Comparison of ENCODE assay signal across 19 cellular contexts in genomic region chr5:140642718-140643117, GRCh38. TPM values are rescaled to one million over a fixed set of nuclear protein-coding genes. Genes with fewer than 3 reads are reported as not detected.
DNase-seq lines count a peak whose midpoint lies in the region; ATAC-seq and TF ChIP-seq lines count a peak whose summit lies in the region.
"Had no signal": no experiment of that assay in that cellular context is flagged by ENCODE, and none has a peak within 500 bp of the region (broad histone marks: within the 10 kb centered on the region; RNA-seq: fewer than 3 reads in every experiment).

No MANE protein-coding gene starts in this region.

- H3K4me3 Mint-ChIP-seq in activated naive CD4-positive, alpha-beta T cell treated with anti-CD3 and anti-CD28 coated beads, Interleukin-2, amount 50 U/mL, for 24 hours: no peak overlapping the region
- no peak overlapping the region for H3K4me3 Mint-ChIP-seq in activated T-helper 17 cell treated with anti-CD3 and anti-CD28 coated beads, Interleukin-2, amount 50 U/mL, for 72 hours

- peaks cover 9% of the 10 kb centered on the region for H3K36me3 Mint-ChIP-seq in activated naive CD4-positive, alpha-beta T cell treated with anti-CD3 and anti-CD28 coated beads, Interleukin-2, amount 50 U/mL, for 24 hours
- H3K36me3 Mint-ChIP-seq in activated T-helper 17 cell treated with anti-CD3 and anti-CD28 coated beads, Interleukin-2, amount 50 U/mL, for 72 hours (ENCODE audit: low read depth): peaks cover 73% of the 10 kb centered on the region

- H3K4me1 Mint-ChIP-seq in activated naive CD4-positive, alpha-beta T cell treated with anti-CD3 and anti-CD28 coated beads, Interleukin-2, amount 50 U/mL, for 24 hours: peaks cover 66% of the 10 kb centered on the region
- H3K4me1 Mint-ChIP-seq in activated T-helper 17 cell treated with anti-CD3 and anti-CD28 coated beads, Interleukin-2, amount 50 U/mL, for 72 hours: peaks cover 24% of the 10 kb centered on the region

- peak overlapping the region; percentile 88 for H3K27ac Mint-ChIP-seq in activated naive CD4-positive, alpha-beta T cell treated with anti-CD3 and anti-CD28 coated beads, Interleukin-2, amount 50 U/mL, for 24 hours
- H3K27ac Mint-ChIP-seq in activated T-helper 17 cell treated with anti-CD3 and anti-CD28 coated beads, Interleukin-2, amount 50 U/mL, for 72 hours: peak overlapping the region; percentile 36

- no peak for TF ChIP-seq CTCF in fibroblast of villous mesenchyme (IDR thresholded peaks at IDR 0.05; ENCODE audit: insufficient read depth, low read depth, low read length)

- H3K4me3 ChIP-seq in fibroblast of villous mesenchyme (ENCODE audit: low read depth, low read length): no peak overlapping the region
- H3K4me3 ChIP-seq: heart right ventricle had no signal

- no peak for DNase-seq in activated naive CD4-positive, alpha-beta T cell (lab: John Stamatoyannopoulos, UW)
- DNase-seq in fibroblast of villous mesenchyme (ENCODE audit: low read depth) (peak; percentile 63), stromal cell of bone marrow (ENCODE audit: low read depth) (peak; percentile 53), iPS-NIHi7 (ENCODE audit: extremely low spot score) (no peak), NCI-H187 (lab: John Stamatoyannopoulos, UW) (no peak)
- DNase-seq in activated effector memory CD4-positive, alpha-beta T cell treated with anti-CD3 and anti-CD28 coated beads, Interleukin-2, amount 50 U/mL, for 16 hours: no peak
- DNase-seq: ACHN, amygdala, GDM1, heart right ventricle, NCI-H146, NCI-H510A treated with DMSO at 0.1 percent for 48 hours, OCI-M1, right cardiac atrium, substantia nigra, T1000 had no signal

- H3K27me3 Mint-ChIP-seq in activated naive CD4-positive, alpha-beta T cell treated with anti-CD3 and anti-CD28 coated beads, Interleukin-2, amount 50 U/mL, for 24 hours: no peaks in the 10 kb centered on the region
- H3K27me3 Mint-ChIP-seq in activated T-helper 17 cell treated with anti-CD3 and anti-CD28 coated beads, Interleukin-2, amount 50 U/mL, for 72 hours: no peaks in the 10 kb centered on the region

- no peak for ATAC-seq in activated T-helper 17 cell treated with anti-CD3 and anti-CD28 coated beads, Interleukin-2, amount 50 U/mL, for 72 hours (replicated peaks)
- ATAC-seq: heart right ventricle, right cardiac atrium had no signal

- no peaks in the 10 kb centered on the region for H3K9me3 Mint-ChIP-seq in activated naive CD4-positive, alpha-beta T cell treated with anti-CD3 and anti-CD28 coated beads, Interleukin-2, amount 50 U/mL, for 24 hours
- H3K9me3 Mint-ChIP-seq in activated T-helper 17 cell treated with anti-CD3 and anti-CD28 coated beads, Interleukin-2, amount 50 U/mL, for 72 hours: no peaks in the 10 kb centered on the region

RNA-seq across cellular contexts. Expression of gene TMCO6, which starts 3.5 kb away (rescaled TPM):
- total RNA-seq in activated T-helper 17 cell treated with anti-CD3 and anti-CD28 coated beads, Interleukin-2, amount 50 U/mL, for 72 hours: 10 to 100 TPM; 22.9 to 30.6 TPM
- 7.7 and 8.6 TPM in 2 replicates for total RNA-seq in fibroblast of villous mesenchyme

RNA-seq across cellular contexts. Expression of gene NDUFA2, which starts 4.7 kb away (rescaled TPM):
- 10 to 100 TPM; 48.1 to 63.9 TPM for total RNA-seq in activated T-helper 17 cell treated with anti-CD3 and anti-CD28 coated beads, Interleukin-2, amount 50 U/mL, for 72 hours
- 36.7 and 39.7 TPM in 2 replicates for total RNA-seq in fibroblast of villous mesenchyme

RNA-seq across cellular contexts. Expression of gene IK, which starts 4.9 kb away (rescaled TPM):
- total RNA-seq in activated T-helper 17 cell treated with anti-CD3 and anti-CD28 coated beads, Interleukin-2, amount 50 U/mL, for 72 hours: 10 to 100 TPM; 76.9 to 85.8 TPM
- 65.6 and 71.2 TPM in 2 replicates for total RNA-seq in fibroblast of villous mesenchyme

RNA-seq across cellular contexts. Expression of gene CD14, which starts 9.7 kb away (rescaled TPM):
- total RNA-seq in activated T-helper 17 cell treated with anti-CD3 and anti-CD28 coated beads, Interleukin-2, amount 50 U/mL, for 72 hours: under 1 TPM; 0.32 to 0.39 TPM
- total RNA-seq in fibroblast of villous mesenchyme: 0.97 and 2.2 TPM in 2 replicates
- total RNA-seq: SK-MEL-5 had no signal

RNA-seq across cellular contexts. Expression of gene WDR55, which starts 22.0 kb away (rescaled TPM):
- 10 to 100 TPM; 38.8 TPM for total RNA-seq in activated T-helper 17 cell treated with anti-CD3 and anti-CD28 coated beads, Interleukin-2, amount 50 U/mL, for 72 hours
- 30.9 and 41.5 TPM in 2 replicates for total RNA-seq in fibroblast of villous mesenchyme

Comparison
In these comparisons a context has a peak if more than half of its experiments do, and no peak if none do; other contexts are left out.
1. DNase-seq: peak in fibroblast of villous mesenchyme (single experiment) and stromal cell of bone marrow (single experiment); none in activated naive CD4-positive, alpha-beta T cell (0 of 4), iPS-NIHi7 (single experiment), NCI-H187 (0 of 2) and activated effector memory CD4-positive, alpha-beta T cell treated with anti-CD3 and anti-CD28 coated beads, Interleukin-2, amount 50 U/mL, for 16 hours (single experiment).